Comparison of ENCODE assay signal across 8 cellular contexts in genomic region chr7:142412551-142413193, GRCh38.
DNase-seq lines count a peak whose midpoint lies in the region; ATAC-seq, FAIRE-seq and TF ChIP-seq lines count a peak whose summit lies in the region.

No MANE protein-coding gene starts in this region.

- H3K27ac Mint-ChIP-seq in activated T-helper 2 cell treated with anti-CD3 and anti-CD28 coated beads, Interferon-gamma antibody, Interleukin-2, Interleukin-4, amounts not matched to agents 10 μg/mL and 5 μg/mL and 100 μg/mL, durations not matched to agents 14 hours and 24 hours and 36 hours: no peak overlapping the region

- no peaks in the 10 kb centered on the region for H3K27me3 ChIP-seq in MM.1S (replicated peaks; ENCODE audit: insufficient read depth, low read length)
- no peaks in the 10 kb centered on the region for H3K27me3 ChIP-seq in hepatocyte

- H3K9ac ChIP-seq in MM.1S (ENCODE audit: low read length): no peak overlapping the region

- POLR2A ChIA-PET in A549 (lab: Yijun Ruan, JAX): interaction anchor here (0.6 kb wide), 1 partner anchor 448 kb away, joined by 4 read pairs; no protein-coding TSS in a partner anchor

- H2AFZ ChIP-seq in MM.1S (ENCODE audit: low read length): peak overlapping the region; percentile 82
- H2AFZ ChIP-seq in hepatocyte: no peak overlapping the region

- TF ChIP-seq POLR2A in A549 (IDR thresholded peaks at IDR 0.05; ENCODE audit: low read length): no peak

- TF ChIP-seq CTCF in A549 (IDR thresholded peaks at IDR 0.05) (peak; percentile 31; the same call in 2 of the 3 replicates), GM12872 (IDR thresholded peaks at IDR 0.05; ENCODE audit: insufficient read depth, low read depth, low read length) (peak; percentile 92), HFF-Myc (IDR thresholded peaks at IDR 0.05; ENCODE audit: low read depth, low read length, missing control alignments) (peak; percentile 82), MM.1S (IDR thresholded peaks at IDR 0.05; ENCODE audit: low read length) (peak; percentile 100), hepatocyte (IDR thresholded peaks at IDR 0.05; ENCODE audit: poor library complexity) (peak; percentile 53)

- H3K79me2 ChIP-seq in MM.1S (ENCODE audit: low read length) (no peaks in the 10 kb centered on the region), hepatocyte (no peaks in the 10 kb centered on the region)

- ATAC-seq in A549: peak; percentile 66 to 92; a peak in 5 of 6 replicates

- no peaks in the 10 kb centered on the region for H3K9me3 Mint-ChIP-seq in activated T-helper 2 cell treated with anti-CD3 and anti-CD28 coated beads, Interferon-gamma antibody, Interleukin-2, Interleukin-4, amounts not matched to agents 10 μg/mL and 5 μg/mL and 100 μg/mL, durations not matched to agents 14 hours and 24 hours and 36 hours

- intact Hi-C loops in activated T-helper 2 cell treated with anti-CD3 and anti-CD28 coated beads, Interferon-gamma antibody, Interleukin-2, Interleukin-4, amounts not matched to agents 10 μg/mL and 5 μg/mL and 100 μg/mL, durations not matched to agents 14 hours and 24 hours and 36 hours (cut with micrococcal nuclease): loop anchor here (10.0 kb wide), 1 partner anchor 802 kb away; no protein-coding TSS in a partner anchor

- no peaks in the 10 kb centered on the region for H3F3A ChIP-seq in MM.1S (ENCODE audit: insufficient read depth, low read length)

- TF ChIP-seq RAD21 in A549 (conservative IDR thresholded peaks at IDR 0.05 in 1 of 2, IDR thresholded peaks at IDR 0.05 in 1 of 2): peak in 1 of 2 experiments; percentile 18; a peak in 1 of 5 replicates

- CTCF ChIA-PET in A549 (lab: Yijun Ruan, JAX): interaction anchor here (0.8 kb wide), 2 partner anchors 49 to 70 kb away, joined by 3 read pairs; no protein-coding TSS in a partner anchor

- H3K27me3 Mint-ChIP-seq in activated T-helper 2 cell treated with anti-CD3 and anti-CD28 coated beads, Interferon-gamma antibody, Interleukin-2, Interleukin-4, amounts not matched to agents 10 μg/mL and 5 μg/mL and 100 μg/mL, durations not matched to agents 14 hours and 24 hours and 36 hours (ENCODE audit: low read depth): peaks cover 4% of the 10 kb centered on the region

- H3K4me3 ChIP-seq in A549 (no peak overlapping the region), HFF-Myc (replicated peaks; ENCODE audit: low read depth, low read length) (no peak overlapping the region), MM.1S (ENCODE audit: low read length) (no peak overlapping the region), hepatocyte (no peak overlapping the region)

- no peak overlapping the region for H3K4me2 ChIP-seq in A549
- H3K4me2 ChIP-seq in MM.1S (ENCODE audit: low read depth, low read length): no peak overlapping the region
- no peak overlapping the region for H3K4me2 ChIP-seq in hepatocyte

- H3K27ac ChIP-seq in A549 (no peak overlapping the region), MM.1S (ENCODE audit: low read length) (no peak overlapping the region), hepatocyte (no peak overlapping the region)

- no peaks in the 10 kb centered on the region for H3K4me1 Mint-ChIP-seq in activated T-helper 2 cell treated with anti-CD3 and anti-CD28 coated beads, Interferon-gamma antibody, Interleukin-2, Interleukin-4, amounts not matched to agents 10 μg/mL and 5 μg/mL and 100 μg/mL, durations not matched to agents 14 hours and 24 hours and 36 hours (ENCODE audit: low read depth)

- H3K36me3 ChIP-seq in MM.1S (replicated peaks; ENCODE audit: insufficient read depth, low read length) (no peaks in the 10 kb centered on the region), hepatocyte (replicated peaks; ENCODE audit: insufficient read depth, low read depth) (no peaks in the 10 kb centered on the region)

- FAIRE-seq in A549 (lab: Jason Lieb, UNC): peak; percentile 18

- no peaks in the 10 kb centered on the region for H4K20me1 ChIP-seq in MM.1S (ENCODE audit: insufficient read depth, low read length)
- no peaks in the 10 kb centered on the region for H4K20me1 ChIP-seq in hepatocyte (ENCODE audit: insufficient read depth, poor library complexity, severe bottlenecking)

- H3K36me3 Mint-ChIP-seq in activated T-helper 2 cell treated with anti-CD3 and anti-CD28 coated beads, Interferon-gamma antibody, Interleukin-2, Interleukin-4, amounts not matched to agents 10 μg/mL and 5 μg/mL and 100 μg/mL, durations not matched to agents 14 hours and 24 hours and 36 hours (ENCODE audit: low read depth): no peaks in the 10 kb centered on the region

- DNase-seq in A549 (ENCODE audit: low read depth in 1 of 2, low spot score in 1 of 2) (peak; percentile 49 to 73), HFF-Myc (ENCODE audit: extremely low read depth, low read depth) (peak; percentile 32), MM.1S (peak; percentile 87), activated T-cell treated with anti-CD3 and anti-CD28 coated beads for 48 hours (ENCODE audit: low read depth) (peak; percentile 11), hepatocyte (ENCODE audit: low spot score) (peak; percentile 57)
- DNase-seq in stimulated activated CD4-positive, alpha-beta T cell treated with anti-CD3 and anti-CD28 coated beads, Interleukin-4, amount 100 ng/mL, for 24 hours: peak; percentile 48
- DNase-seq in activated T-helper 2 cell treated with anti-CD3 and anti-CD28 coated beads, Interferon-gamma antibody, Interleukin-2, Interleukin-4, amounts not matched to agents 10 μg/mL and 5 μg/mL and 100 μg/mL, durations not matched to agents 14 hours and 24 hours and 36 hours (ENCODE audit: low spot score): no peak

- WGBS in A549 (ENCODE audit: missing lambda C conversion rate): 43% methylated on average over 2 of the region's 2 CpGs
- WGBS in hepatocyte (ENCODE audit: low lambda C conversion rate, missing lambda C conversion rate): 78% methylated on average over 2 of the region's 2 CpGs

- H3K9me3 ChIP-seq in A549: no peaks in the 10 kb centered on the region
- no peaks in the 10 kb centered on the region for H3K9me3 ChIP-seq in MM.1S (replicated peaks; ENCODE audit: insufficient read depth, low read length)
- no peaks in the 10 kb centered on the region for H3K9me3 ChIP-seq in hepatocyte (ENCODE audit: low read depth)

- H3K9me2 ChIP-seq in MM.1S (replicated peaks; ENCODE audit: insufficient read depth, low read length): no peaks in the 10 kb centered on the region
- no peaks in the 10 kb centered on the region for H3K9me2 ChIP-seq in hepatocyte (replicated peaks; ENCODE audit: insufficient read depth)

- no peak overlapping the region for H3K4me3 Mint-ChIP-seq in activated T-helper 2 cell treated with anti-CD3 and anti-CD28 coated beads, Interferon-gamma antibody, Interleukin-2, Interleukin-4, amounts not matched to agents 10 μg/mL and 5 μg/mL and 100 μg/mL, durations not matched to agents 14 hours and 24 hours and 36 hours (ENCODE audit: low read depth)

- H3K4me1 ChIP-seq in A549: no peaks in the 10 kb centered on the region
- H3K4me1 ChIP-seq in MM.1S (ENCODE audit: low read length): peaks cover 18% of the 10 kb centered on the region
- H3K4me1 ChIP-seq in hepatocyte (ENCODE audit: insufficient read depth): no peaks in the 10 kb centered on the region

- no peak for TF ChIP-seq EP300 in A549 (IDR thresholded peaks at IDR 0.05)

TF ChIP-seq in A549, 52 proteins besides CTCF, POLR2A, EP300 and RAD21:
- TF ChIP-seq HDAC2 (IDR thresholded peaks at IDR 0.05): no peak
- TF ChIP-seq EHF (CRISPR knock-in tag; IDR thresholded peaks at IDR 0.05): no peak
- no peak for TF ChIP-seq JUNB (IDR thresholded peaks at IDR 0.05)
- no peak for TF ChIP-seq RNF2 (IDR thresholded peaks at IDR 0.05; ENCODE audit: borderline replicate concordance, low read depth)
- TF ChIP-seq HEYL (CRISPR knock-in tag; IDR thresholded peaks at IDR 0.05): no peak
- TF ChIP-seq MAZ (IDR thresholded peaks at IDR 0.05; ENCODE audit: borderline replicate concordance, low read depth, low read length): no peak
- no peak for TF ChIP-seq KDM1A (IDR thresholded peaks at IDR 0.05; ENCODE audit: low read depth)
- TF ChIP-seq MYC (IDR thresholded peaks at IDR 0.05; ENCODE audit: borderline replicate concordance, low read length): no peak
- no peak for TF ChIP-seq BHLHE40 (IDR thresholded peaks at IDR 0.05; ENCODE audit: low read depth, low read length)
- no peak for TF ChIP-seq RARB (CRISPR knock-in tag; IDR thresholded peaks at IDR 0.05)

Comparison
In these comparisons a context has a peak if more than half of its experiments do, and no peak if none do; other contexts are left out.
1. CTCF ChIP-seq: peak in every context shown above with its lines; median percentile 100 in MM.1S; 92 in GM12872; 82 in HFF-Myc; 53 in hepatocyte; 31 in A549.